Comparison of ENCODE assay signal across 8 cellular contexts in the genomic region with DNA sequence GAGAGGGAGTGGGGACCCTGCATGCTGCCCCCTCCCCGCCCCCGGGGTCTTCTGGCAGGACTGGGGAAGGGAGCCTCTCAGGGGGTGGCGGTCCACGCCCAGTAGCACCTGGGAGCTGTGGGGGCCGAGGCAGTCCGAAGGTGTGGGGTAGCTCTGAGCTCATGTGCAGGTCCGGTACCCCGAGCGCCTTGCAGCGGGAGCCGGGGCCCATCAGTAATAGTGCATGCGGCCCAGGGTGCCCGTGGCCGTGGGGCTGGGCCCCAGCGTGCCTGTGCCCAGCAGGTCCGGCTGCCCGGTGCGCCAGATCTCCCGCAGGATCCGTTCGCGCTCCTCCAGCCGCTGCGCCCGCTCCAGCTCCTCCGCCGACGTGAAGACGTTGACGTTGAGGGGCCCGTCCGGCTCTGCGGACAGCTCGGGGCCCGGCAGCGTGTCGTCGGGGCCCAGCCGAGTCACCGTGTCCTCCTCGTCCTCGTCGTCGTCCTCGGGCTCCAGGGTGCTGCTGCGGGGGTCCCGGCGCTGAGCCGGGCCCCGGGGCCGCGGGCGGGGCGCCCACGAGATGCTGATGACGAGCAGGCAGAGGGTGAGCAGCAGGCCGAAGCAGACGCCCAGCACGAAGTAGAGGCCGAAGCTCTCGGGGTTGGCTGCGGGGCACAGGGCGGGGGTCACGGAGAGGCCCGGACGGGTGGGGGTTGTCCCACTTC. TPM values are rescaled to one million over a fixed set of nuclear protein-coding genes. Genes with fewer than 3 reads are reported as not detected.
DNase-seq lines count a peak whose midpoint lies in the region; ATAC-seq and TF ChIP-seq lines count a peak whose summit lies in the region.

No MANE protein-coding gene starts in this region.

- peaks cover 28% of the 10 kb centered on the region for H3K4me1 ChIP-seq in CD4-positive, alpha-beta memory T cell (ENCODE audit: insufficient read depth, low read length)
- H3K4me1 ChIP-seq in SJSA1 (replicated peaks), result peaks cover 42% of the 10 kb centered on the region

- ATAC-seq in HG02981 (IDR thresholded peaks at IDR 0.05; ENCODE audit: unreplicated experiment), result no peak

- H3K27me3 Mint-ChIP-seq in CD4-positive, alpha-beta memory T cell, result no peaks in the 10 kb centered on the region
- H3K27me3 Mint-ChIP-seq in progenitor cell of endocrine pancreas, result peaks cover 24% of the 10 kb centered on the region

- H3K27ac ChIP-seq in CD4-positive, alpha-beta memory T cell (ENCODE audit: low read depth, low read length), result no peak overlapping the region
- no peak overlapping the region for H3K27ac ChIP-seq in SJSA1

- no peaks in the 10 kb centered on the region for H3K36me3 Mint-ChIP-seq in CD4-positive, alpha-beta memory T cell
- peaks cover 2% of the 10 kb centered on the region for H3K36me3 Mint-ChIP-seq in progenitor cell of endocrine pancreas (ENCODE audit: insufficient read depth)

- no peaks in the 10 kb centered on the region for H3K9me3 Mint-ChIP-seq in CD4-positive, alpha-beta memory T cell
- no peaks in the 10 kb centered on the region for H3K9me3 Mint-ChIP-seq in progenitor cell of endocrine pancreas (ENCODE audit: low read depth)

- peaks cover 16 to 28% (median 24%) of the 10 kb centered on the region in 4 donors for H3K4me1 Mint-ChIP-seq in CD4-positive, alpha-beta memory T cell
- peaks cover 15% of the 10 kb centered on the region for H3K4me1 Mint-ChIP-seq in progenitor cell of endocrine pancreas (ENCODE audit: low read depth)

- CTCF ChIA-PET in CD4-positive, alpha-beta memory T cell (lab: Charles Lee; ENCODE audit: partially characterized antibody), result interaction anchor here (0.8 to 1.5 kb wide), 4 partner anchors 16 to 155 kb away, joined by 3 to 6 read pairs (median 3); a partner anchor contains a TSS

- TF ChIP-seq CTCF in foreskin fibroblast (IDR thresholded peaks at IDR 0.05; ENCODE audit: low read depth, low read length) (no peak), progenitor cell of endocrine pancreas (IDR thresholded peaks at IDR 0.05; ENCODE audit: unreplicated experiment) (no peak)

- H3K4me3 ChIP-seq in CD4-positive, alpha-beta memory T cell (ENCODE audit: low read length in 2 of 2), result peak overlapping the region in 1 of 2 donors; percentile 19
- H3K4me3 ChIP-seq in SJSA1 (peak overlapping the region; percentile 98), foreskin fibroblast (ENCODE audit: low read depth in 1 of 2, low read length in 2 of 2) (peak overlapping the region; percentile 64 to 79)

- no peaks in the 10 kb centered on the region for H3K36me3 ChIP-seq in CD4-positive, alpha-beta memory T cell (ENCODE audit: insufficient read depth, low read length)
- peaks cover 28% of the 10 kb centered on the region for H3K36me3 ChIP-seq in SJSA1

- DNase-seq in CD4-positive, alpha-beta memory T cell, result no peak
- DNase-seq in SJSA1 (ENCODE audit: low read depth in 1 of 2, low spot score in 2 of 2) (no peak), foreskin fibroblast (peak in 1 of 2 donors; percentile 64), progenitor cell of endocrine pancreas (ENCODE audit: low spot score, unreplicated experiment) (no peak), foreskin melanocyte (no peak)
- no peak for DNase-seq in stimulated activated CD4-positive, alpha-beta T cell treated with anti-CD3 and anti-CD28 coated beads, Interleukin-4, amount 100 ng/mL, for 1 hour
- no peak for DNase-seq in effector CD4-positive, alpha-beta T cell

- peak overlapping the region in 3 of 7 donors; percentile 75 to 90 (median 77) for H3K27ac Mint-ChIP-seq in CD4-positive, alpha-beta memory T cell
- no peak overlapping the region for H3K27ac Mint-ChIP-seq in progenitor cell of endocrine pancreas

- intact Hi-C loops in CD4-positive, alpha-beta memory T cell (cut with micrococcal nuclease), result no loop called here

- POLR2A ChIA-PET in CD4-positive, alpha-beta memory T cell (lab: Charles Lee; ENCODE audit: partially characterized antibody), result interaction anchor here (0.7 to 5.2 kb wide), 6 partner anchors 13 to 166 kb away, joined by 3 to 40 read pairs (median 4); a partner anchor contains a TSS

- H3K9me3 ChIP-seq in CD4-positive, alpha-beta memory T cell (ENCODE audit: control insufficient read depth in 1 of 2, low read length in 2 of 2), result no peaks in the 10 kb centered on the region
- peaks cover 4% of the 10 kb centered on the region for H3K9me3 ChIP-seq in SJSA1 (replicated peaks)

- no peaks in the 10 kb centered on the region for H3K27me3 ChIP-seq in CD4-positive, alpha-beta memory T cell (ENCODE audit: insufficient read depth, low read length)
- no peaks in the 10 kb centered on the region for H3K27me3 ChIP-seq in SJSA1 (replicated peaks)

- peak overlapping the region; percentile 10 to 82 (median 76) for H3K4me3 Mint-ChIP-seq in CD4-positive, alpha-beta memory T cell
- H3K4me3 Mint-ChIP-seq in progenitor cell of endocrine pancreas (ENCODE audit: low read depth), result peak overlapping the region; percentile 66

RNA-seq across cellular contexts. Expression of a gene that starts 1.2 kb away (rescaled TPM):
- 1 to 10 TPM; 6.3 to 7.3 TPM for total RNA-seq in CD4-positive, alpha-beta memory T cell
- polyA plus RNA-seq in CD4-positive, alpha-beta memory T cell, result 1 to 10 TPM; 5.2 to 8.1 TPM
- total RNA-seq in SJSA1 (2014; rRNA removed; shearing (Covaris generic)), result 103 and 159 TPM in 2 replicates
- 11.8 and 14.1 TPM in 2 replicates for total RNA-seq in progenitor cell of endocrine pancreas

RNA-seq across cellular contexts. Expression of a gene that starts 16.1 kb away (rescaled TPM):
- 1 to 10 TPM; 3.2 to 3.3 TPM for total RNA-seq in CD4-positive, alpha-beta memory T cell
- polyA plus RNA-seq in CD4-positive, alpha-beta memory T cell, result not detected
- 0.78 and 1.5 TPM in 2 replicates for total RNA-seq in SJSA1 (2014; rRNA removed; shearing (Covaris generic))
- 10.6 and 11.0 TPM in 2 replicates for total RNA-seq in progenitor cell of endocrine pancreas
